In the genomic region with DNA sequence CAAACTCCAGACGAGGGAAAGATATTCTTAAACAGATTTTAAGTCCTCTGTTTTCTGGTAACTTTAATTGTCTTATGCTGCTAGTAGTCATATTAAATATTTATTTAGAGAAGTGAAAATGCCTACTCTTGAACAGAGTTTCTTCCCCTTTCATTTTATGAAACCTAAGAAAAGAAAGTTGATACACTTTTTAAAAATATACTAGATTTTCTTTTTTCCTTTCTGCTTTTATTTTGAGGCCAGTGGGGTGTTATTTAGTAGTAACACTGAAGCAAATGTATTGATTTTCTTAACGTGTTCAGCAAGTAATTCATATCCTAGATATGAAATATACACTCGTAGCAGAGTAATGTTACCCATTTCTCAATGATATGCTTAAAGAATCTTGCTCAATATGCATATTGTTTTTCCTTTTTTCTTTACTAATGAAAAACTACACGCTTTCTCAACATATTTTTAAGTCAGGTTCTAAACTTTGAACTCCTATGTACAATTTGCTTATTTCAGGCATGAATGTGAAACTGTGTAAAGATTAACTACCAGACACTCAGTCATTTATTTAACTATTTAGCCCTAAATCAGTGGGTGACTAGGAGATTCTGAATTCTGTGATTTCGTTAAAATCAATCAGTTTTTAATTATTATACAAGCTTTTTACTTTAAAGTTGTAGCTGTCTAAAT, we compare ENCODE assay signal across 11 cellular contexts. TPM values are rescaled to one million over a fixed set of nuclear protein-coding genes. Genes with fewer than 3 reads are reported as not detected.
DNase-seq lines count a peak whose midpoint lies in the region; ATAC-seq, FAIRE-seq and TF ChIP-seq lines count a peak whose summit lies in the region.
"Had no signal": no experiment of that assay in that cellular context is flagged by ENCODE, and none has a peak within 500 bp of the region (broad histone marks: within the 10 kb centered on the region; RNA-seq: fewer than 3 reads in every experiment).

No MANE protein-coding gene starts in this region.

- no peak overlapping the region for H3K4me3 Mint-ChIP-seq in progenitor cell of endocrine pancreas (ENCODE audit: low read depth)
- H3K4me3 Mint-ChIP-seq: T-helper 1 cell treated with Interleukin-12 subunit alpha and Interleukin-12 subunit beta and Interleukin-4 antibody, amounts not matched to agents 30 μg/mL and 1 μg/mL, for 36 hours had no signal

- DNase-seq in OCI-M1 (lab: John Stamatoyannopoulos, UW) (peak; percentile 64), pancreas (no peak), NCI-H510A treated with DMSO at 0.1 percent for 48 hours (lab: John Stamatoyannopoulos, UW) (no peak), progenitor cell of endocrine pancreas (ENCODE audit: low spot score, unreplicated experiment) (no peak)
- no peak for DNase-seq in stimulated activated CD4-positive, alpha-beta T cell treated with anti-CD3 and anti-CD28 coated beads, Interleukin-2, amount 100 ng/mL, for 24 hours
- DNase-seq: caudate nucleus; stimulated activated CD4-positive, alpha-beta T cell treated with anti-CD3 and anti-CD28 coated beads, Interleukin-4, amount 100 ng/mL, for 4 hours had no signal

- no peaks in the 10 kb centered on the region for H3K27me3 ChIP-seq in pancreas

- no peak overlapping the region for H3K27ac ChIP-seq in pancreas

- no peak for TF ChIP-seq CTCF in pancreas (IDR thresholded peaks at IDR 0.05)
- TF ChIP-seq CTCF in progenitor cell of endocrine pancreas (IDR thresholded peaks at IDR 0.05; ENCODE audit: unreplicated experiment) = no peak

- intact Hi-C loops in pancreas (cut with DNase I) = no loop called here

- WGBS in pancreas, 2 donors = 12 to 14% methylated on average over 5 of the region's 5 CpGs

- no peaks in the 10 kb centered on the region for H3K36me3 ChIP-seq in pancreas

- peak; percentile 41 for ATAC-seq in GM18867 (IDR thresholded peaks at IDR 0.05; ENCODE audit: unreplicated experiment)
- ATAC-seq in HG02678 (IDR thresholded peaks at IDR 0.05; ENCODE audit: unreplicated experiment) = peak; percentile 37
- no peak for ATAC-seq in pancreas
- ATAC-seq in GM18520 (IDR thresholded peaks at IDR 0.05; ENCODE audit: unreplicated experiment) = no peak

- peaks cover 9% of the 10 kb centered on the region for H3K4me1 Mint-ChIP-seq in progenitor cell of endocrine pancreas (ENCODE audit: low read depth)

- H3K4me1 ChIP-seq in pancreas = peaks cover 0 to 6% (median 4%) of the 10 kb centered on the region in 3 donors

- no peak overlapping the region for H3K4me3 ChIP-seq in pancreas

- no peaks in the 10 kb centered on the region for H3K36me3 Mint-ChIP-seq in progenitor cell of endocrine pancreas (ENCODE audit: insufficient read depth)

- no peaks in the 10 kb centered on the region for H3K9me3 ChIP-seq in pancreas

- H3K27me3 Mint-ChIP-seq in progenitor cell of endocrine pancreas = no peaks in the 10 kb centered on the region

- no peak overlapping the region for H3K27ac Mint-ChIP-seq in progenitor cell of endocrine pancreas
- H3K27ac Mint-ChIP-seq: T-helper 1 cell treated with Interleukin-12 subunit alpha and Interleukin-12 subunit beta and Interleukin-4 antibody, amounts not matched to agents 30 μg/mL and 1 μg/mL, for 36 hours had no signal

- FAIRE-seq in pancreas (lab: Jason Lieb, UNC) = peak; percentile 5

- no peaks in the 10 kb centered on the region for H3K9me3 Mint-ChIP-seq in progenitor cell of endocrine pancreas (ENCODE audit: low read depth)
- H3K9me3 Mint-ChIP-seq: T-helper 1 cell treated with Interleukin-12 subunit alpha and Interleukin-12 subunit beta and Interleukin-4 antibody, amounts not matched to agents 30 μg/mL and 1 μg/mL, for 36 hours had no signal

RNA-seq across cellular contexts. Expression of a gene that starts 0.7 kb away (rescaled TPM):
- 1 to 10 TPM in 2 of 6 donors, under 1 TPM in 4; 0.12 to 2.6 (median 0.71) TPM for total RNA-seq in pancreas
- under 1 TPM; 0.23 to 0.40 TPM for polyA plus RNA-seq in pancreas
- total RNA-seq in progenitor cell of endocrine pancreas = not detected in 2 replicates

Comparison
In these comparisons a context has a peak if more than half of its experiments do, and no peak if none do; other contexts are left out.
1. ATAC-seq: peak in GM18867 (single experiment) and HG02678 (single experiment); none in pancreas (0 of 4) and GM18520 (single experiment).